ENCODE assay signal across 8 cellular contexts in genomic region chr2:170929686-170930050, GRCh38. TPM values are rescaled to one million over a fixed set of nuclear protein-coding genes. Genes with fewer than 3 reads are reported as not detected.
A peak's percentile ranks its signal among the peaks of the same experiment; 100 is the strongest.
DNase-seq lines count a peak whose midpoint lies in the region; ATAC-seq and FAIRE-seq lines count a peak whose summit lies in the region.

No MANE protein-coding gene starts in this region.

- peaks cover 10 to 14% of the 10 kb centered on the region in 2 donors for H3K4me1 ChIP-seq in neuronal stem cell (ENCODE audit: control insufficient read depth in 2 of 2, insufficient read depth in 1 of 2, low read depth in 1 of 2, low read length in 2 of 2)

- no peak overlapping the region for H2BK15ac ChIP-seq in neuronal stem cell (ENCODE audit: low read length)

- H2BK5ac ChIP-seq in neuronal stem cell (ENCODE audit: low read length), result peak overlapping the region; percentile 96

- peak overlapping the region; percentile 82 for H3K27ac ChIP-seq in neuronal stem cell (replicated peaks; ENCODE audit: low read length)

- H4K91ac ChIP-seq in neuronal stem cell (ENCODE audit: low read depth, low read length, poor library complexity), result no peak overlapping the region

- peaks cover 4% of the 10 kb centered on the region for H3K79me1 ChIP-seq in neuronal stem cell (ENCODE audit: low read depth, low read length)

- H3K23ac ChIP-seq in neuronal stem cell (ENCODE audit: low read depth, low read length, poor library complexity), result peak overlapping the region; percentile 96

- peak overlapping the region; percentile 89 to 99 for H3K4me3 ChIP-seq in neuronal stem cell (ENCODE audit: low read length in 2 of 2)

- peak overlapping the region; percentile 82 for H2BK120ac ChIP-seq in neuronal stem cell (ENCODE audit: low read depth, low read length)

- FAIRE-seq in frontal cortex (lab: Jason Lieb, UNC), result no peak
- FAIRE-seq in urothelium cell line (lab: Jason Lieb, UNC), result no peak

- peak; percentile 10 for ATAC-seq in HG02763 (IDR thresholded peaks at IDR 0.05; ENCODE audit: unreplicated experiment)

- H3K4ac ChIP-seq in neuronal stem cell (ENCODE audit: low read length), result no peak overlapping the region

- peak; percentile 7 for DNase-seq in NCI-H1436 (lab: John Stamatoyannopoulos, UW)
- no peak for DNase-seq in NCI-H1436 treated with DMSO at 0.1 percent for 48 hours (lab: John Stamatoyannopoulos, UW)
- DNase-seq in NCI-H748 treated with DMSO at 0.1 percent for 48 hours (lab: John Stamatoyannopoulos, UW), result peak; percentile 28
- DNase-seq in activated gamma-delta T cell (lab: John Stamatoyannopoulos, UW), result peak; percentile 34
- DNase-seq in frontal cortex (ENCODE audit: low spot score in 2 of 2), result peak; percentile 32 to 33
- DNase-seq in neuronal stem cell (ENCODE audit: low spot score), result peak; percentile 51
- peak; percentile 55 for DNase-seq in urothelium cell line (ENCODE audit: low spot score)

- peak overlapping the region; percentile 97 for H2AFZ ChIP-seq in neuronal stem cell (ENCODE audit: low read length)

- peak overlapping the region; percentile 88 for H2AK5ac ChIP-seq in neuronal stem cell (ENCODE audit: low read depth, low read length)

- peak overlapping the region; percentile 92 for H3K9ac ChIP-seq in neuronal stem cell (ENCODE audit: low read depth, low read length, poor library complexity)

- H3K18ac ChIP-seq in neuronal stem cell (ENCODE audit: low read length), result peak overlapping the region; percentile 97

- no peak overlapping the region for H2BK12ac ChIP-seq in neuronal stem cell (ENCODE audit: low read length)

- peak overlapping the region; percentile 83 for H3K4me2 ChIP-seq in neuronal stem cell (ENCODE audit: insufficient read depth, low read length, poor library complexity, severe bottlenecking)

- no CpG with 5 or more reads among the region's 21 CpGs for WGBS in neuronal stem cell (ENCODE audit: extremely low coverage in 2 of 2, insufficient read length in 2 of 2, insufficient replicate concordance in 1 of 2), 2 donors

- H4K8ac ChIP-seq in neuronal stem cell (ENCODE audit: low read depth, low read length), result no peak overlapping the region

- peaks cover 2 to 8% of the 10 kb centered on the region in 2 donors for H3K36me3 ChIP-seq in neuronal stem cell (replicated peaks in 1 of 2; ENCODE audit: control insufficient read depth in 2 of 2, insufficient read depth in 2 of 2, low read length in 2 of 2)

- H3K27me3 ChIP-seq in neuronal stem cell (ENCODE audit: control insufficient read depth in 3 of 3, insufficient read depth in 3 of 3, low read depth in 1 of 3, low read length in 3 of 3), result no peaks in the 10 kb centered on the region

- peaks cover 0 to 3% of the 10 kb centered on the region in 2 donors for H3K9me3 ChIP-seq in neuronal stem cell (replicated peaks in 1 of 2; ENCODE audit: control insufficient read depth in 2 of 2, insufficient read depth in 1 of 2, low read depth in 1 of 2, low read length in 2 of 2)

- peak overlapping the region; percentile 95 for H3K14ac ChIP-seq in neuronal stem cell (ENCODE audit: low read length)

RNA-seq across cellular contexts. Expression of gene GORASP2, which starts 0.6 kb away (rescaled TPM):
- 21.6 TPM for total RNA-seq in frontal cortex
- 92.1 TPM for polyA plus RNA-seq in neuronal stem cell (2013, experiment 1 of 2)
- 89.3 TPM for polyA plus RNA-seq in neuronal stem cell (2013, experiment 2 of 2)
